ENCODE assay signal across 9 cellular contexts in genomic region chr10:119680050-119680449, GRCh38. TPM values are rescaled to one million over a fixed set of nuclear protein-coding genes. Genes with fewer than 3 reads are reported as not detected.
DNase-seq lines count a peak whose midpoint lies in the region; FAIRE-seq and TF ChIP-seq lines count a peak whose summit lies in the region.
"Had no signal": no experiment of that assay in that cellular context is flagged by ENCODE, and none has a peak within 500 bp of the region (broad histone marks: within the 10 kb centered on the region; RNA-seq: fewer than 3 reads in every experiment).

No MANE protein-coding gene starts in this region.

- no peak overlapping the region for H3K14ac ChIP-seq in neuronal stem cell (ENCODE audit: low read length)

- intact Hi-C loops in ascending aorta (cut with DNase I), result loop anchor here (5.0 kb wide), 1 partner anchor 192 kb away; the partner anchor contains the start of gene MCMBP

- no peak overlapping the region for H3K18ac ChIP-seq in neuronal stem cell (ENCODE audit: low read length)

- no peak overlapping the region for H2BK12ac ChIP-seq in neuronal stem cell (ENCODE audit: low read length)

- DNase-seq in HT1080 (ENCODE audit: low read depth) (peak; percentile 97), ascending aorta (ENCODE audit: low spot score in 2 of 2) (peak in 1 of 2 donors; percentile 79), iris pigment epithelial cell (ENCODE audit: low read depth) (peak; percentile 72), urothelium cell line (ENCODE audit: low spot score) (peak; percentile 66), NCI-H2227 (lab: John Stamatoyannopoulos, UW; ENCODE audit: unreplicated experiment) (no peak), foreskin melanocyte (no peak), neuronal stem cell (ENCODE audit: low spot score) (no peak)
- DNase-seq: activated effector memory CD4-positive, alpha-beta T cell treated with anti-CD3 and anti-CD28 coated beads, Interleukin-2, amount 50 U/mL, for 16 hours; posterior cingulate gyrus had no signal

- no CpG with 5 or more reads among the region's 4 CpGs for WGBS in neuronal stem cell (ENCODE audit: extremely low coverage in 2 of 2, insufficient read length in 2 of 2, insufficient replicate concordance in 1 of 2), 2 donors

- H2AFZ ChIP-seq in neuronal stem cell (ENCODE audit: low read length), result no peak overlapping the region

- no peak overlapping the region for H3K23ac ChIP-seq in neuronal stem cell (ENCODE audit: low read depth, low read length, poor library complexity)

- H3K4me1 ChIP-seq in ascending aorta (peaks cover 16 to 41% of the 10 kb centered on the region in 2 donors), neuronal stem cell (ENCODE audit: control insufficient read depth in 2 of 2, insufficient read depth in 1 of 2, low read depth in 1 of 2, low read length in 2 of 2) (no peaks in the 10 kb centered on the region)

- H3K27ac ChIP-seq in ascending aorta (peak overlapping the region; percentile 84 to 89), neuronal stem cell (replicated peaks; ENCODE audit: low read length) (no peak overlapping the region)

- TF ChIP-seq CTCF in ascending aorta (IDR thresholded peaks at IDR 0.05), result no peak

- no peak overlapping the region for H3K4ac ChIP-seq in neuronal stem cell (ENCODE audit: low read length)

- peaks cover 23 to 25% of the 10 kb centered on the region in 2 donors for H3K36me3 ChIP-seq in ascending aorta
- H3K36me3 ChIP-seq in neuronal stem cell (replicated peaks in 1 of 2; ENCODE audit: control insufficient read depth in 2 of 2, insufficient read depth in 2 of 2, low read length in 2 of 2), result peaks cover 8 to 31% of the 10 kb centered on the region in 2 donors

- H2BK5ac ChIP-seq in neuronal stem cell (ENCODE audit: low read length), result no peak overlapping the region

- H2BK120ac ChIP-seq in neuronal stem cell (ENCODE audit: low read depth, low read length), result no peak overlapping the region

- H3K9me3 ChIP-seq in ascending aorta (no peaks in the 10 kb centered on the region), neuronal stem cell (replicated peaks in 1 of 2; ENCODE audit: control insufficient read depth in 2 of 2, insufficient read depth in 1 of 2, low read depth in 1 of 2, low read length in 2 of 2) (peaks cover 0 to 4% of the 10 kb centered on the region in 2 donors)

- H3K27me3 ChIP-seq in ascending aorta, result no peaks in the 10 kb centered on the region
- no peaks in the 10 kb centered on the region for H3K27me3 ChIP-seq in neuronal stem cell (ENCODE audit: control insufficient read depth in 3 of 3, insufficient read depth in 3 of 3, low read depth in 1 of 3, low read length in 3 of 3)

- H3K9ac ChIP-seq in neuronal stem cell (ENCODE audit: low read depth, low read length, poor library complexity), result no peak overlapping the region

- H2AK5ac ChIP-seq in neuronal stem cell (ENCODE audit: low read depth, low read length), result no peak overlapping the region

- H3K4me2 ChIP-seq in neuronal stem cell (ENCODE audit: insufficient read depth, low read length, poor library complexity, severe bottlenecking), result no peak overlapping the region

- H4K91ac ChIP-seq in neuronal stem cell (ENCODE audit: low read depth, low read length, poor library complexity), result no peak overlapping the region

- no peak for FAIRE-seq in urothelium cell line (lab: Jason Lieb, UNC)

- H3K4me3 ChIP-seq in ascending aorta, result no peak overlapping the region
- H3K4me3 ChIP-seq in neuronal stem cell (ENCODE audit: low read length in 2 of 2), result no peak overlapping the region

- no peak overlapping the region for H4K8ac ChIP-seq in neuronal stem cell (ENCODE audit: low read depth, low read length)

- no peaks in the 10 kb centered on the region for H3K79me1 ChIP-seq in neuronal stem cell (ENCODE audit: low read depth, low read length)

- no peak overlapping the region for H2BK15ac ChIP-seq in neuronal stem cell (ENCODE audit: low read length)

RNA-seq across cellular contexts. Expression of gene BAG3, which starts 28.9 kb away (rescaled TPM):
- total RNA-seq in HT1080 (2014; rRNA removed; shearing (Covaris generic)), result 30.5 and 46.2 TPM in 2 replicates
- polyA plus RNA-seq in HT1080 (2015; cell fraction: cytosol; rRNA removed), result 76.3 and 89.3 TPM in 2 replicates
- 126 and 141 TPM in 2 replicates for polyA plus RNA-seq in HT1080 (2015; cell fraction: nucleus; rRNA removed)
- 88.0 TPM for total RNA-seq in ascending aorta
- polyA plus RNA-seq in neuronal stem cell (2013, experiment 1 of 2), result 12.6 TPM
- 12.7 TPM for polyA plus RNA-seq in neuronal stem cell (2013, experiment 2 of 2)

RNA-seq across cellular contexts. Expression of gene INPP5F, which starts 45.8 kb away (rescaled TPM):
- total RNA-seq in HT1080 (2014; rRNA removed; shearing (Covaris generic)), result 17.2 and 19.0 TPM in 2 replicates
- polyA plus RNA-seq in HT1080 (2015; cell fraction: cytosol; rRNA removed), result 23.2 and 28.3 TPM in 2 replicates
- 34.1 and 35.1 TPM in 2 replicates for polyA plus RNA-seq in HT1080 (2015; cell fraction: nucleus; rRNA removed)
- 5.1 TPM for total RNA-seq in ascending aorta
- polyA plus RNA-seq in neuronal stem cell (2013, experiment 1 of 2), result 92.2 TPM
- 93.5 TPM for polyA plus RNA-seq in neuronal stem cell (2013, experiment 2 of 2)

Comparison
In these comparisons a context has a peak if more than half of its experiments do, and no peak if none do; other contexts are left out.
1. DNase-seq: peak in HT1080 (single experiment), iris pigment epithelial cell (single experiment) and urothelium cell line (single experiment); none in NCI-H2227 (single experiment), foreskin melanocyte (single experiment) and neuronal stem cell (single experiment).